In genomic region chr7:116683786-116684185, GRCh38 we compare ENCODE assay signal across 11 cellular contexts.
DNase-seq lines count a peak whose midpoint lies in the region; ATAC-seq and TF ChIP-seq lines count a peak whose summit lies in the region.
"Had no signal": no experiment of that assay in that cellular context is flagged by ENCODE, and none has a peak within 500 bp of the region (broad histone marks: within the 10 kb centered on the region; RNA-seq: fewer than 3 reads in every experiment).

No MANE protein-coding gene starts in this region.

- DNase-seq in GM20000 (ENCODE audit: low spot score): peak; percentile 64
- peak; percentile 77 for DNase-seq in NB4 (ENCODE audit: low read depth)
- DNase-seq in NCI-H2171 (lab: John Stamatoyannopoulos, UW): no peak
- DNase-seq in HK-2 (ENCODE audit: unreplicated experiment): no peak
- no peak for DNase-seq in AML-193 (lab: John Stamatoyannopoulos, UW)
- no peak for DNase-seq in activated CD4-positive, CD25-positive, alpha-beta regulatory T cell treated with anti-CD3 and anti-CD28 coated beads, Interleukin-2, amount 50 U/mL, for 72 hours
- DNase-seq: activated CD4-positive, alpha-beta T cell treated with anti-CD3 and anti-CD28 coated beads, Interleukin-2, amount 10 ng/mL, durations not matched to agents 24 days and 14 days; activated naive CD8-positive, alpha-beta T cell treated with anti-CD3 and anti-CD28 coated beads, Interleukin-2, amount 10 ng/mL, durations not matched to agents 7 days and 5 days; MG63 had no signal

- ATAC-seq in GM18498 (IDR thresholded peaks at IDR 0.05; ENCODE audit: unreplicated experiment): peak; percentile 100
- peak; percentile 98 for ATAC-seq in HG03039 (IDR thresholded peaks at IDR 0.05; ENCODE audit: unreplicated experiment)

- TF ChIP-seq POLR2A in NB4 (IDR thresholded peaks at IDR 0.05; ENCODE audit: extremely low read depth, insufficient read length): no peak

- TF ChIP-seq CTCF in GM20000 (IDR thresholded peaks at IDR 0.05; ENCODE audit: extremely low read depth, missing control alignments) (no peak), NB4 (IDR thresholded peaks at IDR 0.05; ENCODE audit: low read depth, low read length) (no peak)

- H3K4me3 ChIP-seq in NB4 (ENCODE audit: low read depth, low read length): no peak overlapping the region
- H3K4me3 ChIP-seq: MG63 had no signal

Comparison
In these comparisons a context has a peak if more than half of its experiments do, and no peak if none do; other contexts are left out.
1. DNase-seq: peak in GM20000 (single experiment) and NB4 (single experiment); none in NCI-H2171 (single experiment), HK-2 (single experiment), AML-193 (0 of 2) and activated CD4-positive, CD25-positive, alpha-beta regulatory T cell treated with anti-CD3 and anti-CD28 coated beads, Interleukin-2, amount 50 U/mL, for 72 hours (single experiment).